2 cellular contexts compared by ENCODE assay signal in genomic region chr9:65737096-65737564, GRCh38. TPM values are rescaled to one million over a fixed set of nuclear protein-coding genes. Genes with fewer than 3 reads are reported as not detected.
"Had no signal": no experiment of that assay in that cellular context is flagged by ENCODE, and none has a peak within 500 bp of the region (broad histone marks: within the 10 kb centered on the region; RNA-seq: fewer than 3 reads in every experiment).

FOXD4L4 (plus strand) TSS chr9:65737146; CDS start chr9:65737146, 0 bp downstream.

RNA-seq across cellular contexts. Expression of gene FOXD4L4, which starts in this region (rescaled TPM):
- total RNA-seq: activated naive CD4-positive, alpha-beta T cell treated with anti-CD3 and anti-CD28 coated beads for 36 hours; ascending aorta had no signal
